ENCODE assay signal across 16 cellular contexts in genomic region chr7:2728309-2729042, GRCh38. TPM values are rescaled to one million over a fixed set of nuclear protein-coding genes. Genes with fewer than 3 reads are reported as not detected.
DNase-seq lines count a peak whose midpoint lies in the region; ATAC-seq, FAIRE-seq and TF ChIP-seq lines count a peak whose summit lies in the region.
"Had no signal": no experiment of that assay in that cellular context is flagged by ENCODE, and none has a peak within 500 bp of the region (broad histone marks: within the 10 kb centered on the region; RNA-seq: fewer than 3 reads in every experiment).

No MANE protein-coding gene starts in this region.

- H3K79me2 ChIP-seq in HepG2 (ENCODE audit: insufficient read depth, low read length) (no peaks in the 10 kb centered on the region), endothelial cell of umbilical vein (ENCODE audit: control insufficient read depth, insufficient read depth, low read length) (no peaks in the 10 kb centered on the region)
- H3K79me2 ChIP-seq: hepatocyte had no signal

- TF ChIP-seq POLR2A in right lobe of liver (IDR thresholded peaks at IDR 0.05) (no peak), HepG2 (IDR thresholded peaks at IDR 0.05; ENCODE audit: insufficient read depth in 1 of 2, low read depth in 2 of 2, low read length in 2 of 2) (no peak), endothelial cell of umbilical vein (IDR thresholded peaks at IDR 0.05; ENCODE audit: low read depth, low read length) (no peak), ovary (IDR thresholded peaks at IDR 0.05) (no peak), erythroblast (IDR thresholded peaks at IDR 0.05; ENCODE audit: low read length) (no peak)

- CTCF ChIA-PET in HepG2 (lab: Yijun Ruan, JAX; ENCODE audit: low intra/inter-chr PET ratio, low total read pairs) = no interaction called here
- CTCF ChIA-PET in endothelial cell of umbilical vein (lab: Charles Lee) = no interaction called here

- in situ Hi-C loops in HepG2 (cut with HindIII; ENCODE audit: extremely low pct_ligation_motif_present, low pct_unique_long_range_greater_than_20kb) = no loop called here

- H3K4me2 ChIP-seq in HepG2 (ENCODE audit: low read depth, low read length) (no peak overlapping the region), endothelial cell of umbilical vein (ENCODE audit: insufficient read depth, low read length) (no peak overlapping the region)
- H3K4me2 ChIP-seq: hepatocyte had no signal

- 55% methylated on average over 15 of the region's 15 CpGs for WGBS in right lobe of liver (ENCODE audit: insufficient coverage, low coverage, low lambda C conversion rate, missing lambda C conversion rate)
- WGBS in HepG2 (ENCODE audit: low lambda C conversion rate) = 90% methylated on average over 15 of the region's 15 CpGs
- WGBS in ovary, 3 donors = 18 to 40% (median 22%) methylated on average over 15 of the region's 15 CpGs

- TF ChIP-seq CTCF in right lobe of liver (IDR thresholded peaks at IDR 0.05) = no peak
- TF ChIP-seq CTCF in HepG2 (CRISPR knock-in tag; IDR thresholded peaks at IDR 0.05) = no peak
- TF ChIP-seq CTCF in endothelial cell of umbilical vein (IDR thresholded peaks at IDR 0.05; ENCODE audit: extremely low read depth in 1 of 2, insufficient read depth in 1 of 2, low read depth in 1 of 2, low read length in 2 of 2) = no peak
- TF ChIP-seq CTCF in ovary (IDR thresholded peaks at IDR 0.05) = no peak

- no peaks in the 10 kb centered on the region for H4K20me1 ChIP-seq in HepG2 (ENCODE audit: insufficient read depth, low read length)
- H4K20me1 ChIP-seq in endothelial cell of umbilical vein (replicated peaks; ENCODE audit: control insufficient read depth, extremely low read depth, insufficient read depth, low read length) = no peaks in the 10 kb centered on the region

- POLR2A ChIA-PET in HepG2 (lab: Yijun Ruan, JAX) (no interaction called here), endothelial cell of umbilical vein (lab: Charles Lee) (no interaction called here)

- H3K27me3 ChIP-seq in right lobe of liver (no peaks in the 10 kb centered on the region), HepG2 (ENCODE audit: control insufficient read depth in 1 of 2, insufficient read depth in 2 of 2, low read length in 2 of 2) (no peaks in the 10 kb centered on the region), endothelial cell of umbilical vein (ENCODE audit: control insufficient read depth in 2 of 2, insufficient read depth in 2 of 2, low read length in 2 of 2) (no peaks in the 10 kb centered on the region), ovary (no peaks in the 10 kb centered on the region)
- H3K27me3 ChIP-seq: adrenal gland, hepatocyte, thyroid gland had no signal

- intact Hi-C loops in right lobe of liver (cut with DNase I) (no loop called here), HepG2 (cut with micrococcal nuclease; ENCODE audit: unreplicated experiment) (no loop called here), endothelial cell of umbilical vein (cut with micrococcal nuclease) (no loop called here), ovary (cut with DNase I) (no loop called here)

- H3K4me3 ChIP-seq in right lobe of liver (no peak overlapping the region), HepG2 (replicated peaks in 1 of 3; ENCODE audit: insufficient read depth in 1 of 3, low read depth in 2 of 3, low read length in 3 of 3) (no peak overlapping the region), endothelial cell of umbilical vein (replicated peaks in 1 of 3; ENCODE audit: insufficient read depth in 1 of 3, low read depth in 1 of 3, low read length in 3 of 3) (no peak overlapping the region), ovary (no peak overlapping the region)
- H3K4me3 ChIP-seq: adrenal gland, hepatocyte, thyroid gland had no signal

- H3K4me1 ChIP-seq in right lobe of liver (no peaks in the 10 kb centered on the region), HepG2 (ENCODE audit: insufficient read depth, low read length) (peaks cover 10% of the 10 kb centered on the region; the same call in 1 of the 2 replicates), endothelial cell of umbilical vein (ENCODE audit: control insufficient read depth, extremely low read depth, insufficient read depth, low read length) (peaks cover 11% of the 10 kb centered on the region), ovary (ENCODE audit: insufficient read depth) (peaks cover 13% of the 10 kb centered on the region)
- H3K4me1 ChIP-seq: thyroid gland had no signal

- no peaks in the 10 kb centered on the region for H3K9me1 ChIP-seq in endothelial cell of umbilical vein (replicated peaks; ENCODE audit: control insufficient read depth, extremely low read depth, insufficient read depth, low read length)

- H3K36me3 ChIP-seq in right lobe of liver = no peaks in the 10 kb centered on the region
- peaks cover 18 to 56% of the 10 kb centered on the region in 2 experiments; a peak in 4 of 5 replicates for H3K36me3 ChIP-seq in HepG2 (replicated peaks in 1 of 2; ENCODE audit: control insufficient read depth in 1 of 2, insufficient read depth in 2 of 2, low read length in 2 of 2)
- peaks cover 0 to 20% of the 10 kb centered on the region in 2 experiments for H3K36me3 ChIP-seq in endothelial cell of umbilical vein (ENCODE audit: control insufficient read depth in 2 of 2, extremely low read depth in 1 of 2, insufficient read depth in 2 of 2, low read length in 2 of 2)
- H3K36me3 ChIP-seq in ovary = no peaks in the 10 kb centered on the region

- no peak overlapping the region for H2AFZ ChIP-seq in HepG2 (ENCODE audit: low read length)
- H2AFZ ChIP-seq in endothelial cell of umbilical vein (ENCODE audit: low read depth, low read length) = no peak overlapping the region
- H2AFZ ChIP-seq: hepatocyte had no signal

- peak; percentile 39 to 69 (median 50) for ATAC-seq in right lobe of liver
- ATAC-seq in HepG2 = no peak
- no peak for ATAC-seq in GM21825 (IDR thresholded peaks at IDR 0.05; ENCODE audit: unreplicated experiment)
- no peak for ATAC-seq in GM21576 (IDR thresholded peaks at IDR 0.05; ENCODE audit: unreplicated experiment)

- no peak for TF ChIP-seq RAD21 in HepG2 (CRISPR knock-in tag; IDR thresholded peaks at IDR 0.05)

- H3K27ac ChIP-seq in right lobe of liver (peak overlapping the region in 2 of 3 donors; percentile 17 to 21), HepG2 (ENCODE audit: extremely low read length, insufficient read depth, low read length) (no peak overlapping the region), endothelial cell of umbilical vein (ENCODE audit: insufficient read depth, low read depth, low read length) (no peak overlapping the region), ovary (peak overlapping the region in 1 of 2 donors; percentile 72)
- H3K27ac ChIP-seq: hepatocyte, VCaP had no signal

- dilution Hi-C loops in endothelial cell of umbilical vein (cut with MboI; ENCODE audit: extremely low pct_ligation_motif_present, low sequenced_read_pairs) = no loop called here

- no peak for TF ChIP-seq EP300 in HepG2 (IDR thresholded peaks at IDR 0.05; ENCODE audit: low read depth in 2 of 2, low read length in 2 of 2)
- no peak for TF ChIP-seq EP300 in HepG2 (CRISPR knock-in tag; IDR thresholded peaks at IDR 0.05; ENCODE audit: borderline replicate concordance)
- no peak for TF ChIP-seq EP300 in ovary (IDR thresholded peaks at IDR 0.05)

- peak in 2 of 3 donors; percentile 34 to 48 for DNase-seq in right lobe of liver
- no peak for DNase-seq in HepG2 (ENCODE audit: low spot score)
- DNase-seq in endothelial cell of umbilical vein (ENCODE audit: low read depth, low spot score) = no peak
- peak in 4 of 5 donors; percentile 41 to 62 (median 57) for DNase-seq in ovary
- no peak for DNase-seq in DMS 273 (lab: John Stamatoyannopoulos, UW; ENCODE audit: unreplicated experiment)
- no peak for DNase-seq in erythroblast (lab: John Stamatoyannopoulos, UW)
- DNase-seq: DMS53; effector memory CD4-positive, alpha-beta T cell; KG1; thyroid gland had no signal

- FAIRE-seq in HepG2 (lab: Jason Lieb, UNC) (no peak), endothelial cell of umbilical vein (lab: Jason Lieb, UNC) (no peak)
- FAIRE-seq: GM12891 had no signal

- H3K9ac ChIP-seq in HepG2 (ENCODE audit: insufficient read depth, low read depth, low read length) (no peak overlapping the region), endothelial cell of umbilical vein (replicated peaks; ENCODE audit: extremely low read depth, insufficient read depth, low read length) (no peak overlapping the region)

- no peaks in the 10 kb centered on the region for H3K9me3 ChIP-seq in right lobe of liver
- H3K9me3 ChIP-seq in HepG2 (ENCODE audit: low read length) = no peaks in the 10 kb centered on the region
- no peaks in the 10 kb centered on the region for H3K9me3 ChIP-seq in endothelial cell of umbilical vein (replicated peaks; ENCODE audit: control insufficient read depth, insufficient read depth, low read length)
- H3K9me3 ChIP-seq in ovary = no peaks in the 10 kb centered on the region
- H3K9me3 ChIP-seq: adrenal gland, thyroid gland had no signal

- no TSS peak for BruUV-seq in HepG2 (replicated peaks; lab: Mats Ljungman, UMichigan)
- BruUV-seq in endothelial cell of umbilical vein (replicated peaks; lab: Mats Ljungman, UMichigan) = TSS peak; percentile 14

RNA-seq across cellular contexts. Expression of gene AMZ1, which starts 40.5 kb away (rescaled TPM):
- total RNA-seq in right lobe of liver (1 to 10 TPM in 4 of 6 experiments, under 1 TPM in 1, not detected in 1; 0.42 to 5.8 (median 1.4) TPM), HepG2 (2016; rRNA removed; fragmentation: Illumina TruSeq; extraction: Trizol) (not detected in 2 replicates), endothelial cell of umbilical vein (not detected in 2 replicates), ovary (1 to 10 TPM in 2 of 7 donors, under 1 TPM in 4, not detected in 1; 0.24 to 2.6 (median 0.93) TPM)
- not detected in 2 replicates for total RNA-seq in HepG2 (2016; cell fraction: cytosol; rRNA removed; fragmentation: Illumina TruSeq; extraction: Trizol; ENCODE audit: low read depth)
- not detected in 2 replicates for total RNA-seq in HepG2 (2016; cell fraction: insoluble cytoplasmic fraction; rRNA removed; fragmentation: Illumina TruSeq; extraction: Trizol)
- total RNA-seq in HepG2 (2016; cell fraction: membrane; rRNA removed; fragmentation: Illumina TruSeq; extraction: Trizol) = not detected in 2 replicates
- not detected in 2 replicates for total RNA-seq in HepG2 (2016; cell fraction: nucleus; rRNA removed; fragmentation: Illumina TruSeq; extraction: Trizol)
- polyA plus RNA-seq in HepG2 (2011; rRNA removed) (0.03 TPM in 1 of 2 replicates, not detected in the other), endothelial cell of umbilical vein (not detected in 2 replicates), ovary (under 1 TPM; 0.15 to 0.45 TPM)
- polyA plus RNA-seq in HepG2 (2011; cell fraction: cytosol; rRNA removed) = 0.01 and 0.04 TPM in 2 replicates
- polyA plus RNA-seq in HepG2 (2011; cell fraction: nucleus; rRNA removed) = 0.18 and 0.26 TPM in 2 replicates
- 0.05 and 0.07 TPM in 2 replicates for polyA plus RNA-seq in HepG2 (2012)
- not detected in 2 replicates for polyA plus RNA-seq in HepG2 (2016; cell fraction: cytosol; fragmentation: Illumina TruSeq; extraction: Trizol; ENCODE audit: low read depth)
- polyA plus RNA-seq in HepG2 (2016; cell fraction: insoluble cytoplasmic fraction; fragmentation: Illumina TruSeq; extraction: Trizol; ENCODE audit: low read depth) = not detected in 2 replicates
- not detected in 2 replicates for polyA plus RNA-seq in HepG2 (2016; cell fraction: membrane; fragmentation: Illumina TruSeq; extraction: Trizol; ENCODE audit: low read depth)
- not detected in 2 replicates for polyA plus RNA-seq in HepG2 (2016; cell fraction: nucleus; fragmentation: Illumina TruSeq; extraction: Trizol; ENCODE audit: insufficient read depth, low read depth)
- 0.30 and 0.84 TPM in 2 replicates for polyA minus RNA-seq in HepG2 (2011; rRNA and poly(A)+ RNA removed; ENCODE audit: low replicate concordance)
- polyA minus RNA-seq in HepG2 (2011; cell fraction: cytosol; rRNA and poly(A)+ RNA removed) = not detected in 2 replicates
- polyA minus RNA-seq in HepG2 (2011; cell fraction: nucleus; rRNA and poly(A)+ RNA removed) = 0.13 TPM in 1 of 2 replicates, not detected in the other
- not detected in 2 replicates for polyA plus RNA-seq in endothelial cell of umbilical vein (2011; cell fraction: cytosol; rRNA removed)
- not detected in 2 replicates for polyA plus RNA-seq in endothelial cell of umbilical vein (2011; cell fraction: nucleus; rRNA removed)
- polyA plus RNA-seq in endothelial cell of umbilical vein (2012) = 0.09 and 0.10 TPM in 2 replicates
- not detected in 2 replicates for polyA minus RNA-seq in endothelial cell of umbilical vein
- polyA minus RNA-seq in endothelial cell of umbilical vein (2011; cell fraction: cytosol; rRNA and poly(A)+ RNA removed) = not detected
- polyA minus RNA-seq in endothelial cell of umbilical vein (2011; cell fraction: nucleus; rRNA and poly(A)+ RNA removed) = not detected in 2 replicates
- total RNA-seq: hepatocyte had no signal

Comparison
In these comparisons a context has a peak if more than half of its experiments do, and no peak if none do; other contexts are left out.
1. ATAC-seq: peak in right lobe of liver (4 of 4); none in HepG2 (single experiment), GM21825 (single experiment) and GM21576 (single experiment).
2. DNase-seq: peak in right lobe of liver (2 of 3) and ovary (4 of 5); none in HepG2 (single experiment), endothelial cell of umbilical vein (single experiment), DMS 273 (single experiment) and erythroblast (0 of 2).
3. H3K27ac ChIP-seq: peak in right lobe of liver (2 of 3); none in HepG2 (single experiment) and endothelial cell of umbilical vein (single experiment).